In genomic region chr1:209491496-209491895, GRCh38 we compare ENCODE assay signal across 28 cellular contexts.
"Had no signal": no experiment of that assay in that cellular context is flagged by ENCODE, and none has a peak within 500 bp of the region (broad histone marks: within the 10 kb centered on the region; RNA-seq: fewer than 3 reads in every experiment).

No MANE protein-coding gene starts in this region.

- H3K27me3 ChIP-seq: dorsolateral prefrontal cortex, esophagus squamous epithelium, gastrocnemius medialis, heart right ventricle, left lung had no signal

- H3K36me3 Mint-ChIP-seq: immature natural killer cell had no signal

- DNase-seq: dermis blood vessel endothelial cell; dorsolateral prefrontal cortex; effector CD4-positive, alpha-beta T cell; effector memory CD4-positive, alpha-beta T cell; erythroblast; esophagus squamous epithelium; foreskin fibroblast; foreskin melanocyte; gastrocnemius medialis; glutamatergic neuron; head of caudate nucleus; heart right ventricle; hippocampal formation; immature natural killer cell; islet precursor cell; kidney; kidney glomerular epithelial cell; left cardiac atrium; left lung; left ventricle myocardium superior; lower lobe of right lung; mesenchymal stem cell; midbrain; naive B cell; naive thymus-derived CD8-positive, alpha-beta T cell had no signal

- H3K27ac Mint-ChIP-seq: immature natural killer cell; naive B cell; naive thymus-derived CD8-positive, alpha-beta T cell had no signal

- H3K4me3 Mint-ChIP-seq: immature natural killer cell; naive B cell; naive thymus-derived CD8-positive, alpha-beta T cell had no signal

- H3K36me3 ChIP-seq: esophagus squamous epithelium, gastrocnemius medialis, heart right ventricle, left lung, lower lobe of right lung had no signal

- H3K4me1 ChIP-seq: gastrocnemius medialis, heart right ventricle, left lung, lower lobe of right lung had no signal

- H3K9me3 ChIP-seq: gastrocnemius medialis had no signal

- H3K4me1 Mint-ChIP-seq: immature natural killer cell, naive B cell had no signal

- H3K4me3 ChIP-seq: coronary artery, dorsolateral prefrontal cortex, esophagus squamous epithelium, gastrocnemius medialis, heart right ventricle, left lung, lower lobe of right lung had no signal

- H3K27ac ChIP-seq: coronary artery, dorsolateral prefrontal cortex, epithelial cell of prostate, esophagus squamous epithelium, gastrocnemius medialis, heart right ventricle, left lung, lower lobe of right lung had no signal

- ATAC-seq: esophagus mucosa; gastrocnemius medialis; heart right ventricle; left cardiac atrium; left lung; left ventricle myocardium superior; lower lobe of right lung; naive thymus-derived CD8-positive, alpha-beta T cell had no signal
